Comparison of ENCODE assay signal across 1 cellular context in genomic region chr13:51659276-51660127, GRCh38.
TF ChIP-seq lines count a peak whose summit lies in the region.

No MANE protein-coding gene starts in this region.

TF ChIP-seq in GM12891, 5 proteins besides CTCF, POLR2A, EP300 and RAD21:
- TF ChIP-seq PAX5 (IDR thresholded peaks at IDR 0.05; ENCODE audit: insufficient read depth, low read length, severe bottlenecking) (no peak), POU2F2 (IDR thresholded peaks at IDR 0.05; ENCODE audit: low read depth, low read length) (no peak)
TF ChIP-seq in GM12891: peak in this region for 0.
